Comparison of ENCODE assay signal across 39 cellular contexts in genomic region chr11:116847612-116848011, GRCh38. TPM values are rescaled to one million over a fixed set of nuclear protein-coding genes. Genes with fewer than 3 reads are reported as not detected.
"Had no signal": no experiment of that assay in that cellular context is flagged by ENCODE, and none has a peak within 500 bp of the region (broad histone marks: within the 10 kb centered on the region; RNA-seq: fewer than 3 reads in every experiment).

No MANE protein-coding gene starts in this region.

- H3K4me3 ChIP-seq: MG63 had no signal

- H3K9ac ChIP-seq: KMS-11 had no signal

- H3K27me3 ChIP-seq: MG63 had no signal

- H3K27ac ChIP-seq: KMS-11 had no signal

- H3K4me2 ChIP-seq: KMS-11 had no signal

- DNase-seq: Karpas-422, Kasumi-1, KG1, MG63, MM.1S, MV-4-11, NCI-H1048, NCI-H1092, NCI-H1092 treated with DMSO at 0.1 percent for 48 hours, NCI-H1105, NCI-H1105 treated with DMSO at 0.1 percent for 48 hours, NCI-H1417, NCI-H1417 treated with DMSO at 0.1 percent for 48 hours, NCI-H1436, NCI-H1436 treated with DMSO at 0.1 percent for 48 hours, NCI-H146, NCI-H1694, NCI-H1694 treated with DMSO at 0.1 percent for 48 hours, NCI-H187, NCI-H187 treated with DMSO at 0.1 percent for 48 hours, NCI-H1930, NCI-H2029, NCI-H2029 treated with DMSO at 0.1 percent for 48 hours, NCI-H2081, NCI-H2081 treated with DMSO at 0.1 percent for 48 hours, NCI-H2107, NCI-H2171, NCI-H2171 treated with DMSO at 0.1 percent for 48 hours, NCI-H2227 treated with DMSO at 0.1 percent for 48 hours, NCI-H226, NCI-H345, NCI-H446 treated with DMSO at 0.1 percent for 48 hours, NCI-H510A, NCI-H510A treated with DMSO at 0.1 percent for 48 hours had no signal

- H3K9me3 ChIP-seq: MG63 had no signal

RNA-seq across cellular contexts. Expression of gene APOA1, which starts 10.2 kb away (rescaled TPM):
- total RNA-seq: LHCN-M2, M059J, MCF 10A, NCI-H460 had no signal

RNA-seq across cellular contexts. Expression of gene APOC3, which starts 17.9 kb away (rescaled TPM):
- total RNA-seq: LHCN-M2, M059J, MCF 10A, NCI-H460 had no signal

RNA-seq across cellular contexts. Expression of gene APOA4, which starts 24.5 kb away (rescaled TPM):
- total RNA-seq: LHCN-M2, M059J, MCF 10A, NCI-H460 had no signal

RNA-seq across cellular contexts. Expression of gene APOA5, which starts 55.9 kb away (rescaled TPM):
- total RNA-seq: LHCN-M2, M059J, MCF 10A, NCI-H460 had no signal
